ENCODE assay signal across 19 cellular contexts in genomic region chr17:8664426-8665105, GRCh38. TPM values are rescaled to one million over a fixed set of nuclear protein-coding genes. Genes with fewer than 3 reads are reported as not detected.
A peak's percentile ranks its signal among the peaks of the same experiment; 100 is the strongest.
DNase-seq lines count a peak whose midpoint lies in the region; ATAC-seq and TF ChIP-seq lines count a peak whose summit lies in the region.
"Had no signal": no experiment of that assay in that cellular context is flagged by ENCODE, and none has a peak within 500 bp of the region (broad histone marks: within the 10 kb centered on the region; RNA-seq: fewer than 3 reads in every experiment).

No MANE protein-coding gene starts in this region.

- no peaks in the 10 kb centered on the region for H3K36me3 Mint-ChIP-seq in nephron (ENCODE audit: low read depth)
- H3K36me3 Mint-ChIP-seq: IgD-negative memory B cell had no signal

- no peak for DNase-seq in coronary artery (ENCODE audit: low spot score)
- DNase-seq in aorta, result no peak
- DNase-seq in hepatic stellate cell (ENCODE audit: low spot score), result no peak
- DNase-seq in NCI-H2081 (lab: John Stamatoyannopoulos, UW), result no peak
- DNase-seq: ACHN; AML-193; Caco-2; CD4-positive, alpha-beta T cell; GOT3; H7; HFFc6 had no signal

- no peak overlapping the region for H3K4me3 Mint-ChIP-seq in nephron
- H3K4me3 Mint-ChIP-seq: CD4-positive, alpha-beta T cell; HFFc6; IgD-negative memory B cell had no signal

- no peaks in the 10 kb centered on the region for H3K9me3 Mint-ChIP-seq in nephron
- H3K9me3 Mint-ChIP-seq: CD4-positive, alpha-beta T cell; HFFc6 had no signal

- H3K9me3 ChIP-seq in aorta (ENCODE audit: control insufficient read depth, low read length), result no peaks in the 10 kb centered on the region
- H3K9me3 ChIP-seq: Caco-2 had no signal

- no peaks in the 10 kb centered on the region for H3K36me3 ChIP-seq in aorta (ENCODE audit: control insufficient read depth in 1 of 2, insufficient read depth in 2 of 2, low read length in 1 of 2)

- H3K27me3 Mint-ChIP-seq in nephron (ENCODE audit: low read depth), result peaks cover 8% of the 10 kb centered on the region

- H3K4me3 ChIP-seq in coronary artery, result no peak overlapping the region
- H3K4me3 ChIP-seq in aorta (ENCODE audit: low read length in 2 of 2), result no peak overlapping the region

- ATAC-seq in aorta (ENCODE audit: low FRiP score) (no peak), GM21825 (IDR thresholded peaks at IDR 0.05; ENCODE audit: unreplicated experiment) (no peak), HG03457 (IDR thresholded peaks at IDR 0.05; ENCODE audit: unreplicated experiment) (no peak)
- ATAC-seq: HCT116, HepG2 had no signal

- intact Hi-C loops in aorta (cut with DNase I), result no loop called here

- H3K4me1 Mint-ChIP-seq in nephron, result peaks cover 25% of the 10 kb centered on the region
- H3K4me1 Mint-ChIP-seq: IgD-negative memory B cell had no signal

- WGBS in aorta, 2 donors, result 39 to 47% methylated on average over 11 of the region's 11 CpGs

- TF ChIP-seq CTCF in coronary artery (IDR thresholded peaks at IDR 0.05) (no peak), nephron (IDR thresholded peaks at IDR 0.05; ENCODE audit: unreplicated experiment in 3 of 3) (no peak)

- H3K27ac ChIP-seq in coronary artery (peak overlapping the region; percentile 71 to 86), temporal lobe (ENCODE audit: low read depth, low read length) (peak overlapping the region; percentile 41), aorta (ENCODE audit: low read depth in 1 of 2, low read length in 2 of 2) (peak overlapping the region; percentile 98 to 99)
- H3K27ac ChIP-seq: C4-2B had no signal

- peaks cover 0 to 14% of the 10 kb centered on the region in 2 donors for H3K4me1 ChIP-seq in aorta (ENCODE audit: control insufficient read depth in 1 of 2, insufficient read depth in 2 of 2, low read length in 2 of 2)
- H3K4me1 ChIP-seq: Caco-2 had no signal

- H3K27ac Mint-ChIP-seq in nephron, result peak overlapping the region; percentile 60 to 81 (median 73)
- H3K27ac Mint-ChIP-seq: CD4-positive, alpha-beta T cell; HFFc6; IgD-negative memory B cell had no signal

- no peaks in the 10 kb centered on the region for H3K27me3 ChIP-seq in aorta (ENCODE audit: control insufficient read depth in 1 of 2, insufficient read depth in 2 of 2, low read length in 1 of 2)

RNA-seq across cellular contexts. Expression of gene MYH10, which starts 34.0 kb away (rescaled TPM):
- total RNA-seq in temporal lobe (107 TPM), aorta (1,000 to 10,000 TPM; 1,394 to 1,963 TPM)
- 100 to 1,000 TPM; 205 to 244 TPM for polyA plus RNA-seq in aorta

Comparison
In these comparisons a context has a peak if more than half of its experiments do, and no peak if none do; other contexts are left out.
1. H3K27ac ChIP-seq: peak in every context shown above with its lines; median percentile 98 in aorta; 78 in coronary artery; 41 in temporal lobe.
2. RNA of gene MYH10, which starts 34.0 kb away (total RNA-seq): 1,394 to 1,963 TPM in aorta; 107 TPM in temporal lobe (single experiment); every median in the first group is over 10 times any median in the second.